ENCODE assay signal across 1 cellular context in the genomic region with DNA sequence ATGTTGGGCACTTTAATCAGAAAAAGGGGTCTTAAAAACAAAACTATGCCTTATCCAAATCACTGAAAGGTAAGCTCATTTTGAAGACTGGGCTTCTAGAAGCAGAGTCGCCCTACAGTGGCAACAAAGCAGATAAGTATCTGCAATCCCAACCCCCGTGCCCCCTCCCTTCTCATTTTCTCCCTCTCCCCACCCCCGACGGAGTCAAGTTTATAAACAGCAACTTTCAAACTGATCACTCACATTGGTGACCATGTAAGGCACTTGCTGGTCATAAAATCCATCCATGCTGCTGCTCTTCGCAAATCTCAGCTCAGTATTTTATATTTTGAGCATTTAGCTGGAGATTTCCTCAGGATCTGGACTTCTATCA.
TF ChIP-seq lines count a peak whose summit lies in the region.

No MANE protein-coding gene starts in this region.

TF ChIP-seq in GM23338, 12 proteins besides CTCF, POLR2A, EP300 and RAD21 (continued from another document):
- TF ChIP-seq, protein P1, sequence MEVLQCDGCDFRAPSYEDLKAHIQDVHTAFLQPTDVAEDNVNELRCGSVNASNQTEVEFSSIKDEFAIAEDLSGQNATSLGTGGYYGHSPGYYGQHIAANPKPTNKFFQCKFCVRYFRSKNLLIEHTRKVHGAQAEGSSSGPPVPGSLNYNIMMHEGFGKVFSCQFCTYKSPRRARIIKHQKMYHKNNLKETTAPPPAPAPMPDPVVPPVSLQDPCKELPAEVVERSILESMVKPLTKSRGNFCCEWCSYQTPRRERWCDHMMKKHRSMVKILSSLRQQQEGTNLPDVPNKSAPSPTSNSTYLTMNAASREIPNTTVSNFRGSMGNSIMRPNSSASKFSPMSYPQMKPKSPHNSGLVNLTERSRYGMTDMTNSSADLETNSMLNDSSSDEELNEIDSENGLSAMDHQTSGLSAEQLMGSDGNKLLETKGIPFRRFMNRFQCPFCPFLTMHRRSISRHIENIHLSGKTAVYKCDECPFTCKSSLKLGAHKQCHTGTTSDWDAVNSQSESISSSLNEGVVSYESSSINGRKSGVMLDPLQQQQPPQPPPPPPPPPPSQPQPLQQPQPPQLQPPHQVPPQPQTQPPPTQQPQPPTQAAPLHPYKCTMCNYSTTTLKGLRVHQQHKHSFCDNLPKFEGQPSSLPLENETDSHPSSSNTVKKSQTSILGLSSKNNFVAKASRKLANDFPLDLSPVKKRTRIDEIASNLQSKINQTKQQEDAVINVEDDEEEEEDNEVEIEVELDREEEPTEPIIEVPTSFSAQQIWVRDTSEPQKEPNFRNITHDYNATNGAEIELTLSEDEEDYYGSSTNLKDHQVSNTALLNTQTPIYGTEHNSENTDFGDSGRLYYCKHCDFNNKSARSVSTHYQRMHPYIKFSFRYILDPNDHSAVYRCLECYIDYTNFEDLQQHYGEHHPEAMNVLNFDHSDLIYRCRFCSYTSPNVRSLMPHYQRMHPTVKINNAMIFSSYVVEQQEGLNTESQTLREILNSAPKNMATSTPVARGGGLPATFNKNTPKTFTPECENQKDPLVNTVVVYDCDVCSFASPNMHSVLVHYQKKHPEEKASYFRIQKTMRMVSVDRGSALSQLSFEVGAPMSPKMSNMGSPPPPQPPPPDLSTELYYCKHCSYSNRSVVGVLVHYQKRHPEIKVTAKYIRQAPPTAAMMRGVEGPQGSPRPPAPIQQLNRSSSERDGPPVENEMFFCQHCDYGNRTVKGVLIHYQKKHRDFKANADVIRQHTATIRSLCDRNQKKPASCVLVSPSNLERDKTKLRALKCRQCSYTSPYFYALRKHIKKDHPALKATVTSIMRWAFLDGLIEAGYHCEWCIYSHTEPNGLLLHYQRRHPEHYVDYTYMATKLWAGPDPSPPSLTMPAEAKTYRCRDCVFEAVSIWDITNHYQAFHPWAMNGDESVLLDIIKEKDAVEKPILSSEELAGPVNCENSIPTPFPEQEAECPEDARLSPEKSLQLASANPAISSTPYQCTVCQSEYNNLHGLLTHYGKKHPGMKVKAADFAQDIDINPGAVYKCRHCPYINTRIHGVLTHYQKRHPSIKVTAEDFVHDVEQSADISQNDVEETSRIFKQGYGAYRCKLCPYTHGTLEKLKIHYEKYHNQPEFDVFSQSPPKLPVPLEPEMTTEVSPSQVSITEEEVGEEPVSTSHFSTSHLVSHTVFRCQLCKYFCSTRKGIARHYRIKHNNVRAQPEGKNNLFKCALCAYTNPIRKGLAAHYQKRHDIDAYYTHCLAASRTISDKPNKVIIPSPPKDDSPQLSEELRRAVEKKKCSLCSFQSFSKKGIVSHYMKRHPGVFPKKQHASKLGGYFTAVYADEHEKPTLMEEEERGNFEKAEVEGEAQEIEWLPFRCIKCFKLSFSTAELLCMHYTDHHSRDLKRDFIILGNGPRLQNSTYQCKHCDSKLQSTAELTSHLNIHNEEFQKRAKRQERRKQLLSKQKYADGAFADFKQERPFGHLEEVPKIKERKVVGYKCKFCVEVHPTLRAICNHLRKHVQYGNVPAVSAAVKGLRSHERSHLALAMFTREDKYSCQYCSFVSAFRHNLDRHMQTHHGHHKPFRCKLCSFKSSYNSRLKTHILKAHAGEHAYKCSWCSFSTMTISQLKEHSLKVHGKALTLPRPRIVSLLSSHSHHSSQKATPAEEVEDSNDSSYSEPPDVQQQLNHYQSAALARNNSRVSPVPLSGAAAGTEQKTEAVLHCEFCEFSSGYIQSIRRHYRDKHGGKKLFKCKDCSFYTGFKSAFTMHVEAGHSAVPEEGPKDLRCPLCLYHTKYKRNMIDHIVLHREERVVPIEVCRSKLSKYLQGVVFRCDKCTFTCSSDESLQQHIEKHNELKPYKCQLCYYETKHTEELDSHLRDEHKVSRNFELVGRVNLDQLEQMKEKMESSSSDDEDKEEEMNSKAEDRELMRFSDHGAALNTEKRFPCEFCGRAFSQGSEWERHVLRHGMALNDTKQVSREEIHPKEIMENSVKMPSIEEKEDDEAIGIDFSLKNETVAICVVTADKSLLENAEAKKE (CRISPR knock-in tag; IDR thresholded peaks at IDR 0.05): no peak
- TF ChIP-seq REST (IDR thresholded peaks at IDR 0.05; ENCODE audit: unreplicated experiment): no peak
